19 cellular contexts compared by ENCODE assay signal in the genomic region with DNA sequence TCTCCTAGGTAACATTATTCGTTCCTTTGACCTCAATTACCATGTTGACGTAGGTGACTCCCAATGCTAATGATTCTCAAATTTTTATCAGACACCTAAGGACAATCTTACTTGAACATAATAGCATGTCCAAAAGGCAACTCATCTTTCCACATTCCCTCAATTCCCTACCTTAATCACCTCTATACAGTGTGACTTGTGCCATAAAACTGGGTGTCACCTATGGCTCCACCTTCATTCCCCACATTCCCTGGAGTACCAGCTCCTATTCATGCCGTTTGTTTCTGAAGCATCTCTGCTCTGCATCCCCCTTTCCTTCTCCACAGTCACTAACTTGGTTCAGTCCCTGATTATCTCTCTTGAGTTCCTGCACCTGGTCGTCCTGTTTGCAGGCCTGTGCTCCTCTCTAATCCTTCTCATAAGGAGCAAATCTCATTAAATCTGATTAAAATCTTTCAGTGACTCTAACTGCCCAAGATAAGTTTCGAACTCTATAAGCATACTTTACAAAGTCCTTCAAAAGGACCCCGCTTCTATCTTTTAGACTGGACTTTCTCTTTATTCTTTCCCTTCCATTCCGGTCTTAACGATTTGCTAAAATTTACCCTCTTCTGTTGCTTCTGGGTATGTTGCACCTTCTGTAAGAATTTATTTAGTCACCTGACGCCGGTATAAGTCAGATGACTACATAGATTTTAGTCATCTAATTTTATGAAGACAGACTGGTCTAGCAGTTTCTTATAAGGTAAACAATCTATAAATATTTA.
A peak's percentile ranks its signal among the peaks of the same experiment; 100 is the strongest.
DNase-seq lines count a peak whose midpoint lies in the region; ATAC-seq, FAIRE-seq and TF ChIP-seq lines count a peak whose summit lies in the region.
"Had no signal": no experiment of that assay in that cellular context is flagged by ENCODE, and none has a peak within 500 bp of the region (broad histone marks: within the 10 kb centered on the region; RNA-seq: fewer than 3 reads in every experiment).

No MANE protein-coding gene starts in this region.

- no peak for ATAC-seq in psoas muscle
- ATAC-seq in HG02981 (IDR thresholded peaks at IDR 0.05; ENCODE audit: unreplicated experiment), result no peak
- ATAC-seq in GM21723 (IDR thresholded peaks at IDR 0.05; ENCODE audit: unreplicated experiment), result no peak
- ATAC-seq: esophagus mucosa, pancreas had no signal

- intact Hi-C loops in psoas muscle (cut with DNase I), result loop anchor here (5.0 kb wide), 2 partner anchors 42 to 47 kb away; no protein-coding TSS in a partner anchor

- H3K27ac ChIP-seq in psoas muscle (peak overlapping the region; percentile 89), suprapubic skin (no peak overlapping the region)
- H3K27ac ChIP-seq: pancreas had no signal

- TF ChIP-seq EP300 in suprapubic skin (IDR thresholded peaks at IDR 0.05), result no peak

- H3K27me3 ChIP-seq in psoas muscle (ENCODE audit: insufficient read depth in 3 of 3, low read length in 2 of 3), result no peaks in the 10 kb centered on the region
- no peaks in the 10 kb centered on the region for H3K27me3 ChIP-seq in suprapubic skin
- H3K27me3 ChIP-seq: pancreas had no signal

- H3K4me3 ChIP-seq in epithelial cell of esophagus (ENCODE audit: low read length), result no peak overlapping the region
- peak overlapping the region; percentile 95 for H3K4me3 ChIP-seq in psoas muscle
- no peak overlapping the region for H3K4me3 ChIP-seq in suprapubic skin
- H3K4me3 ChIP-seq: pancreas, smooth muscle cell had no signal

- TF ChIP-seq POLR2A in suprapubic skin (IDR thresholded peaks at IDR 0.05), result no peak

- FAIRE-seq in D721Med (lab: Jason Lieb, UNC), result peak; percentile 92
- FAIRE-seq: GM19239 had no signal

- TF ChIP-seq CTCF in D721Med (IDR thresholded peaks at IDR 0.05; ENCODE audit: insufficient read depth, missing control alignments) (no peak), epithelial cell of esophagus (IDR thresholded peaks at IDR 0.05; ENCODE audit: insufficient read depth, low read depth, low read length, missing control alignments) (no peak), psoas muscle (IDR thresholded peaks at IDR 0.05) (no peak), suprapubic skin (IDR thresholded peaks at IDR 0.05) (no peak)

- H3K36me3 ChIP-seq in psoas muscle (ENCODE audit: insufficient read depth in 1 of 2, low read depth in 1 of 2) (no peaks in the 10 kb centered on the region), suprapubic skin (no peaks in the 10 kb centered on the region)
- H3K36me3 ChIP-seq: pancreas had no signal

- WGBS in psoas muscle, 3 donors, result 76 to 81% (median 79%) methylated on average over 10 of the region's 10 CpGs
- 75% methylated on average over 10 of the region's 10 CpGs for WGBS in suprapubic skin

- H3K9me3 ChIP-seq in psoas muscle, result peaks cover 6% of the 10 kb centered on the region
- H3K9me3 ChIP-seq in suprapubic skin, result no peaks in the 10 kb centered on the region
- H3K9me3 ChIP-seq: pancreas had no signal

- DNase-seq in D721Med (ENCODE audit: insufficient read length, low spot score) (peak; percentile 35), NCI-H82 treated with DMSO at 0.1 percent for 48 hours (lab: John Stamatoyannopoulos, UW; ENCODE audit: unreplicated experiment) (peak; percentile 81), epithelial cell of esophagus (ENCODE audit: low read depth) (peak; percentile 48), psoas muscle (no peak), suprapubic skin (ENCODE audit: low spot score in 2 of 2) (no peak)
- DNase-seq in activated CD4-positive, alpha-beta T cell treated with anti-CD3 and anti-CD28 coated beads, Interleukin-2, amount 50 U/mL, for 4 hours, result no peak
- DNase-seq: activated CD4-positive, CD25-positive, alpha-beta regulatory T cell; activated gamma-delta T cell; CD4-positive, CD25-positive, alpha-beta regulatory T cell; DND-41; head of caudate nucleus; islet precursor cell; NCI-H2081; pancreas had no signal

- peaks cover 30% of the 10 kb centered on the region for H3K4me1 ChIP-seq in psoas muscle
- peaks cover 29% of the 10 kb centered on the region for H3K4me1 ChIP-seq in suprapubic skin

Comparison
In these comparisons a context has a peak if more than half of its experiments do, and no peak if none do; other contexts are left out.
1. DNase-seq: peak in D721Med (single experiment), NCI-H82 treated with DMSO at 0.1 percent for 48 hours (single experiment) and epithelial cell of esophagus (single experiment); none in psoas muscle (0 of 2), suprapubic skin (0 of 2) and activated CD4-positive, alpha-beta T cell treated with anti-CD3 and anti-CD28 coated beads, Interleukin-2, amount 50 U/mL, for 4 hours (0 of 2).